Comparison of ENCODE assay signal across 25 cellular contexts in the genomic region with DNA sequence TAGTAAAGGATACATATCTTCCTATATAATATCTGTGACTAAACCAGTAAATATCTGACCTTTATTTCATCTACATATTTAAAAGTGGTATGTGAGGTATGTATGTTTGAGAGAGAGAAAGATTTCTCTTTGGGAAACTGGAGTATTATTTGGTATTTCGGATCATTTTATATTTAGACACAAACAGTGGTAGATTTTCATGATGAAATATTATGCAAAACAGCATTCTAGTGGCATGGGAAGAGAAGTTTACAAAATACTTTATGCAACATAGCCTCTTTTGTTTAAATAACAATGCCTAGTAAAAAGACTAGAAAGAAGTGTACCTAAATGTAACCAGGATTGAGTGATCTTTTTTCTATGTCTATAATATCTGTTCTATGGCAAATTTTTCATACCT.
DNase-seq lines count a peak whose midpoint lies in the region; ATAC-seq and TF ChIP-seq lines count a peak whose summit lies in the region.
"Had no signal": no experiment of that assay in that cellular context is flagged by ENCODE, and none has a peak within 500 bp of the region (broad histone marks: within the 10 kb centered on the region; RNA-seq: fewer than 3 reads in every experiment).

No MANE protein-coding gene starts in this region.

- TF ChIP-seq CTCF in choroid plexus epithelial cell (conservative IDR thresholded peaks at IDR 0.05; ENCODE audit: low read depth, low read length) (no peak), esophagus muscularis mucosa (IDR thresholded peaks at IDR 0.05) (no peak)

- H3K9me3 ChIP-seq in adipocyte (ENCODE audit: control insufficient read depth, low read length) (no peaks in the 10 kb centered on the region), esophagus muscularis mucosa (no peaks in the 10 kb centered on the region)
- H3K9me3 ChIP-seq: BE2C had no signal

- TF ChIP-seq POLR2A in esophagus muscularis mucosa (IDR thresholded peaks at IDR 0.05; ENCODE audit: low read depth) = no peak

- TF ChIP-seq EP300 in esophagus muscularis mucosa (IDR thresholded peaks at IDR 0.05) = no peak

- H3K27ac ChIP-seq in esophagus muscularis mucosa (replicated peaks in 1 of 4) = no peak overlapping the region
- H3K27ac ChIP-seq: BLaER1 had no signal

- intact Hi-C loops in esophagus muscularis mucosa (cut with DNase I) = no loop called here

- H3K27me3 ChIP-seq in adipocyte (replicated peaks; ENCODE audit: control insufficient read depth, insufficient read depth, low read length) (no peaks in the 10 kb centered on the region), esophagus muscularis mucosa (no peaks in the 10 kb centered on the region)
- H3K27me3 ChIP-seq: BE2C, BLaER1 had no signal

- H3K4me1 ChIP-seq in adipocyte (ENCODE audit: control insufficient read depth, insufficient read depth, low read length) = peaks cover 4% of the 10 kb centered on the region
- H3K4me1 ChIP-seq in esophagus muscularis mucosa = peaks cover 0 to 15% (median 10%) of the 10 kb centered on the region in 4 donors
- H3K4me1 ChIP-seq: BE2C, BLaER1 had no signal

- no peak overlapping the region for H3K4me3 ChIP-seq in adipocyte (ENCODE audit: low read length)
- no peak overlapping the region for H3K4me3 ChIP-seq in choroid plexus epithelial cell (ENCODE audit: low read depth, low read length)
- H3K4me3 ChIP-seq in esophagus muscularis mucosa = no peak overlapping the region
- H3K4me3 ChIP-seq: BLaER1, GM12878 had no signal

- H3K4me3 Mint-ChIP-seq in memory B cell = no peak overlapping the region
- H3K4me3 Mint-ChIP-seq in stimulated activated effector memory CD8-positive, alpha-beta T cell treated with anti-CD3 and anti-CD28 coated beads, Interleukin-12 subunit alpha, Interleukin-12 subunit beta, amount 100 ng/mL, for 72 hours = no peak overlapping the region
- H3K4me3 Mint-ChIP-seq: CD14-positive monocyte; CD4-positive, alpha-beta memory T cell; CD4-positive, CD25-positive, alpha-beta regulatory T cell; CD8-positive, alpha-beta memory T cell had no signal

- no peak for ATAC-seq in memory B cell (ENCODE audit: low read depth)
- ATAC-seq in stimulated activated effector memory CD8-positive, alpha-beta T cell treated with anti-CD3 and anti-CD28 coated beads, Interleukin-12 subunit alpha, Interleukin-12 subunit beta, amount 100 ng/mL, for 72 hours = no peak
- ATAC-seq in GM19397 (IDR thresholded peaks at IDR 0.05; ENCODE audit: unreplicated experiment) = no peak

- no peak overlapping the region for H3K9ac ChIP-seq in adipocyte (ENCODE audit: low read length)
- H3K9ac ChIP-seq: BLaER1 had no signal

- peak overlapping the region; percentile 67 for H3K27ac Mint-ChIP-seq in memory B cell
- peak overlapping the region; percentile 17 for H3K27ac Mint-ChIP-seq in stimulated activated effector memory CD8-positive, alpha-beta T cell treated with anti-CD3 and anti-CD28 coated beads, Interleukin-12 subunit alpha, Interleukin-12 subunit beta, amount 100 ng/mL, for 72 hours
- H3K27ac Mint-ChIP-seq: CD4-positive, alpha-beta memory T cell; CD4-positive, CD25-positive, alpha-beta regulatory T cell; CD8-positive, alpha-beta memory T cell had no signal

- DNase-seq in adipocyte (ENCODE audit: low read depth) = peak; percentile 56
- peak; percentile 5 for DNase-seq in choroid plexus epithelial cell (ENCODE audit: low read depth)
- DNase-seq in memory B cell (ENCODE audit: low spot score in 2 of 2) = no peak
- DNase-seq in stimulated activated effector memory CD8-positive, alpha-beta T cell treated with anti-CD3 and anti-CD28 coated beads, Interleukin-12 subunit alpha, Interleukin-12 subunit beta, amount 100 ng/mL, for 72 hours (ENCODE audit: low spot score in 2 of 2) = no peak
- DNase-seq in H4 (ENCODE audit: low spot score) = no peak
- DNase-seq in esophagus muscularis mucosa (ENCODE audit: extremely low spot score) = no peak
- DNase-seq: 8988T; ACHN; BE2C; C1 segment of cervical spinal cord; CD4-positive, alpha-beta memory T cell; CD4-positive, CD25-positive, alpha-beta regulatory T cell; CD8-positive, alpha-beta memory T cell; COR-L47; DMS 273 treated with DMSO at 0.1 percent for 48 hours; DMS153; DMS53; DMS79; DND-41; EL; GDM1 had no signal

- peaks cover 17% of the 10 kb centered on the region for H3K4me1 Mint-ChIP-seq in memory B cell
- H3K4me1 Mint-ChIP-seq in stimulated activated effector memory CD8-positive, alpha-beta T cell treated with anti-CD3 and anti-CD28 coated beads, Interleukin-12 subunit alpha, Interleukin-12 subunit beta, amount 100 ng/mL, for 72 hours = peaks cover 35% of the 10 kb centered on the region

- no peaks in the 10 kb centered on the region for H3K27me3 Mint-ChIP-seq in memory B cell
- H3K27me3 Mint-ChIP-seq: CD4-positive, alpha-beta memory T cell; CD4-positive, CD25-positive, alpha-beta regulatory T cell; CD8-positive, alpha-beta memory T cell had no signal

- 94% methylated on average over 1 of the region's 1 CpG for WGBS in esophagus muscularis mucosa

- peaks cover 3% of the 10 kb centered on the region for H3K9me3 Mint-ChIP-seq in memory B cell
- no peaks in the 10 kb centered on the region for H3K9me3 Mint-ChIP-seq in stimulated activated effector memory CD8-positive, alpha-beta T cell treated with anti-CD3 and anti-CD28 coated beads, Interleukin-12 subunit alpha, Interleukin-12 subunit beta, amount 100 ng/mL, for 72 hours
- H3K9me3 Mint-ChIP-seq: CD4-positive, alpha-beta memory T cell; CD8-positive, alpha-beta memory T cell had no signal

- peaks cover 31% of the 10 kb centered on the region for H3K36me3 Mint-ChIP-seq in memory B cell
- peaks cover 9% of the 10 kb centered on the region for H3K36me3 Mint-ChIP-seq in stimulated activated effector memory CD8-positive, alpha-beta T cell treated with anti-CD3 and anti-CD28 coated beads, Interleukin-12 subunit alpha, Interleukin-12 subunit beta, amount 100 ng/mL, for 72 hours

- H3K36me3 ChIP-seq in adipocyte (ENCODE audit: control insufficient read depth, insufficient read depth, low read length, severe bottlenecking) (peaks cover 9% of the 10 kb centered on the region), esophagus muscularis mucosa (peaks cover 0 to 10% (median 3%) of the 10 kb centered on the region in 4 donors)
- H3K36me3 ChIP-seq: BE2C had no signal

Comparison
In these comparisons a context has a peak if more than half of its experiments do, and no peak if none do; other contexts are left out.
1. DNase-seq: peak in adipocyte (single experiment) and choroid plexus epithelial cell (single experiment); none in memory B cell (0 of 2), stimulated activated effector memory CD8-positive, alpha-beta T cell treated with anti-CD3 and anti-CD28 coated beads, Interleukin-12 subunit alpha, Interleukin-12 subunit beta, amount 100 ng/mL, for 72 hours (0 of 2), H4 (single experiment) and esophagus muscularis mucosa (single experiment).